Comparison of ENCODE assay signal across 8 cellular contexts in the genomic region with DNA sequence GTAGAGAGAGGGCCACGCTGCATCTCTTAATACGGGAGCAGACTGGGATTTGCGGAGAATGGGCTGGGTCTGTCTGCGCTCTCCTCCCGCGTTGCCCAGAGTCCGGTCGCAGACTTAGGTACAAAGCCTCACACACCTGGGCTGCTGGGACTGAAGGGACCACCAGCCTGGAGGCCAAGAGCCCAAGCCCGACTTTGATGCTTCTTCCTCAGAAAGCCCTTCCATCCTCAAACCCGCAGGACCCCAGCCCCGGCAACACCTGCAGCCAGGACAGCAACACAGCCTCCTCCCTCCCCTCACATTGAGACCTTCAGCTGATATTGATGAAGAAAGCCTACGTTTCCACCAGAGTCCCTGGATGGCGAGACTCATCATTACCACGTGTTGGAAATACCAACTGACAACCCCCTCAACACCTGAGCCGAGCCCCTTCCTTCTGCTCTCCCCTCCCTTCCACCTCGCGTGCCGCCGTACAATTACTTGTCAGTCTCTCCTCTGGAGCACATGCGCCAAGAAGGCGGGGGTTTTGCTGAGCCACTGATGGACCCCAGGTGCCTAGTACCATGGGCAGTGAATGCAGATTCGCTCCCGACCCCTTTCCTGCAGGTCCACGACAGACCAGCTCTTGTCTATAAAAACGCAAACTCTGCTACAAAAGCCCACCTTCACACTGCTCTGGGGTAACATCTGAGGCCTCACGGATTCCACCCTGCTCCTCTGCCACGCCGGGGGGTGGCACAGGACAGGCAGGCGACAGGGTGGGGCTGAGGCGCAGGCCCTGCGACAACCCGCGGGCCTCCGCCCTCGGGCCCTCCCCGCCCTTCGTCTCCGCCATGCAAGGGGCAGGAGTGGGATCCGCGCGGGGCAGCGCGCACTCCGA. TPM values are rescaled to one million over a fixed set of nuclear protein-coding genes. Genes with fewer than 3 reads are reported as not detected.
A peak's percentile ranks its signal among the peaks of the same experiment; 100 is the strongest.
DNase-seq lines count a peak whose midpoint lies in the region; ATAC-seq and TF ChIP-seq lines count a peak whose summit lies in the region.

No MANE protein-coding gene starts in this region.

- intact Hi-C loops in psoas muscle (cut with DNase I): loop anchor here (2.0 to 5.0 kb wide), 3 partner anchors 14 to 141 kb away; a partner anchor contains a TSS

- WGBS in esophagus, 2 donors: 12% methylated on average over 44 of the region's 44 CpGs
- 15 to 18% (median 17%) methylated on average over 43 to 44 of the region's 44 CpGs for whole genome bisulfite sequencing in psoas muscle, 3 donors

- H3K27ac ChIP-seq in Peyer's patch: peak overlapping the region; percentile 58 to 92 (median 87)
- H3K27ac ChIP-seq in esophagus (ENCODE audit: low read depth in 2 of 2, low read length in 1 of 2): peak overlapping the region; percentile 47 to 93
- peak overlapping the region; percentile 86 for H3K27ac ChIP-seq in psoas muscle

- H3K9me3 ChIP-seq in Peyer's patch (no peaks in the 10 kb centered on the region), esophagus (ENCODE audit: control insufficient read depth in 2 of 2, insufficient read depth in 1 of 2, low read depth in 1 of 2, low read length in 1 of 2) (no peaks in the 10 kb centered on the region), psoas muscle (no peaks in the 10 kb centered on the region)

- H3K36me3 ChIP-seq in Peyer's patch (peaks cover 0 to 35% (median 0%) of the 10 kb centered on the region in 3 donors), esophagus (ENCODE audit: control insufficient read depth in 2 of 2, insufficient read depth in 2 of 2, low read length in 1 of 2) (peaks cover 6 to 25% of the 10 kb centered on the region in 2 donors), psoas muscle (ENCODE audit: insufficient read depth in 1 of 2, low read depth in 1 of 2) (peaks cover 8 to 34% of the 10 kb centered on the region in 2 donors)

- H3K4me3 ChIP-seq in Peyer's patch (peak overlapping the region; percentile 63 to 100 (median 96)), esophagus (ENCODE audit: low read depth in 1 of 2, low read length in 2 of 2) (peak overlapping the region; percentile 76 to 93), psoas muscle (peak overlapping the region; percentile 97)

- H3K27me3 ChIP-seq in Peyer's patch: no peaks in the 10 kb centered on the region
- no peaks in the 10 kb centered on the region for H3K27me3 ChIP-seq in esophagus (ENCODE audit: control insufficient read depth in 1 of 2, insufficient read depth in 2 of 2, low read length in 2 of 2)
- no peaks in the 10 kb centered on the region for H3K27me3 ChIP-seq in psoas muscle (ENCODE audit: insufficient read depth in 3 of 3, low read length in 2 of 3)

- TF ChIP-seq POLR2A in Peyer's patch (IDR thresholded peaks at IDR 0.05): no peak

- ATAC-seq in psoas muscle: peak in 2 of 4 donors; percentile 5 to 9

- DNase-seq in NCI-H146 (lab: John Stamatoyannopoulos, UW) (peak; percentile 28), NCI-H146 treated with DMSO at 0.1 percent for 48 hours (lab: John Stamatoyannopoulos, UW; ENCODE audit: unreplicated experiment) (no peak), Peyer's patch (no peak), psoas muscle (no peak), A172 (ENCODE audit: low spot score) (no peak)
- no peak for DNase-seq in stimulated activated CD8-positive, alpha-beta memory T cell treated with anti-CD3 and anti-CD28 coated beads, Interleukin-4, amount 100 ng/mL, for 48 hours
- DNase-seq in activated CD4-positive, alpha-beta T cell treated with anti-CD3 and anti-CD28 coated beads for 48 hours: no peak

- TF ChIP-seq CTCF in Peyer's patch (IDR thresholded peaks at IDR 0.05) (no peak), psoas muscle (IDR thresholded peaks at IDR 0.05) (no peak)

- H3K4me1 ChIP-seq in Peyer's patch (peaks cover 0 to 18% (median 11%) of the 10 kb centered on the region in 4 donors), esophagus (ENCODE audit: control insufficient read depth in 2 of 2, insufficient read depth in 2 of 2, low read length in 1 of 2) (peaks cover 7 to 11% of the 10 kb centered on the region in 2 donors), psoas muscle (peaks cover 17% of the 10 kb centered on the region)

RNA-seq across cellular contexts. Expression of a gene that starts 0.8 kb away (rescaled TPM):
- 10 to 100 TPM; 19.8 to 26.8 (median 23.0) TPM for total RNA-seq in Peyer's patch
- 10 to 100 TPM; 14.4 to 15.1 TPM for polyA plus RNA-seq in esophagus
- total RNA-seq in psoas muscle: 10 to 100 TPM in 1 of 4 donors, 1 to 10 TPM in 3; 6.3 to 11.9 (median 8.6) TPM
- polyA plus RNA-seq in psoas muscle: 10 to 100 TPM in 2 of 3 donors, 1 to 10 TPM in 1; 8.0 to 20.2 (median 14.9) TPM
- 13.9 and 14.4 TPM in 2 replicates for total RNA-seq in A172 (2014; rRNA removed; shearing (Covaris generic))

RNA-seq across cellular contexts. Expression of a gene that starts 15.1 kb away (rescaled TPM):
- total RNA-seq in Peyer's patch (10 to 100 TPM; 11.9 to 35.5 (median 26.6) TPM), psoas muscle (10 to 100 TPM; 67.5 to 98.2 (median 72.0) TPM)
- polyA plus RNA-seq in esophagus (10 to 100 TPM; 14.2 to 30.6 TPM), psoas muscle (100 to 1,000 TPM in 2 of 3 donors, 10 to 100 TPM in 1; 92.9 to 178 (median 112) TPM)
- total RNA-seq in A172 (2014; rRNA removed; shearing (Covaris generic)): 26.9 and 43.8 TPM in 2 replicates

RNA-seq across cellular contexts. Expression of a gene that starts 20.2 kb away (rescaled TPM):
- total RNA-seq in Peyer's patch: not detected
- polyA plus RNA-seq in esophagus: under 1 TPM in 1 of 2 donors, not detected in 1; 0.05 TPM
- not detected for total RNA-seq in psoas muscle
- polyA plus RNA-seq in psoas muscle: not detected
- total RNA-seq in A172 (2014; rRNA removed; shearing (Covaris generic)): not detected in 2 replicates

RNA-seq across cellular contexts. Expression of a gene that starts 24.3 kb away (rescaled TPM):
- total RNA-seq in Peyer's patch (1 to 10 TPM in 1 of 4 donors, not detected in 3; 5.0 TPM), psoas muscle (1 to 10 TPM in 1 of 4 donors, under 1 TPM in 3; 0.27 to 1.1 (median 0.50) TPM)
- polyA plus RNA-seq in esophagus (1 to 10 TPM; 1.7 to 3.6 TPM), psoas muscle (under 1 TPM; 0.03 to 0.52 (median 0.34) TPM)
- total RNA-seq in A172 (2014; rRNA removed; shearing (Covaris generic)): not detected in 2 replicates
